35 cellular contexts compared by ENCODE assay signal in the genomic region with DNA sequence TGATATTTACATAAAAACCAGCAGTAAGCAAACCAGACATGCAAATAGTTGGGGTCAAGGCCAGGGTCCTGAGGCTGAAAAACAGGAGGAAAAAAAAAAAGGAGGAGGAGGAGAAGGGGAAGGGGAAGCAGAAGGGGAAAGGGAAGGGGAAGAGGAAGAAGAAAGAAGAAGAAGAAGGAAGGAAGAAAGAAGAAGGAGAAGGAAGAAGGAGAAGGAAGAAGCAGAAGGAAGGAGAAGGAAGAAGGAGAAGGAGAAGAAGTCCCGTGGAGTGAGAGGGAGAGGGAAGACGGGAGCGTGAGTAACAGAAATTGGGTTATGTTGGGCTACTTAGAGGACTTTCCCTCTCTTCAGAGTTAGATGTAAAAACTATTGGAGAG. TPM values are rescaled to one million over a fixed set of nuclear protein-coding genes. Genes with fewer than 3 reads are reported as not detected.
"Had no signal": no experiment of that assay in that cellular context is flagged by ENCODE, and none has a peak within 500 bp of the region (broad histone marks: within the 10 kb centered on the region; RNA-seq: fewer than 3 reads in every experiment).

No MANE protein-coding gene starts in this region.

- H3K36me3 ChIP-seq: adrenal gland, brain microvascular endothelial cell, breast epithelium, WERI-Rb-1 had no signal

- H3K9me3 ChIP-seq: adrenal gland, body of pancreas, breast epithelium had no signal

- H3K27ac ChIP-seq: adrenal gland, body of pancreas, brain microvascular endothelial cell, breast epithelium, WERI-Rb-1 had no signal

- ATAC-seq: activated CD8-positive, alpha-beta T cell treated with anti-CD3 and anti-CD28 coated beads for 36 hours; activated T-cell treated with anti-CD3 and anti-CD28 coated beads, Interleukin-2, amount 50 U/mL, for 4 hours; activated T-cell treated with anti-CD3 and anti-CD28 coated beads, Interleukin-2, amount 50 U/mL, for 72 hours; activated T-helper 17 cell treated with anti-CD3 and anti-CD28 coated beads, Interleukin-2, amount 50 U/mL, for 72 hours; body of pancreas; T-helper 17 cell had no signal

- H3K9me3 Mint-ChIP-seq: activated CD4-positive, alpha-beta memory T cell treated with anti-CD3 and anti-CD28 coated beads for 36 hours; activated CD4-positive, alpha-beta T cell treated with anti-CD3 and anti-CD28 coated beads, Interleukin-2, amount 10 ng/mL, durations not matched to agents 24 days and 14 days; activated naive CD4-positive, alpha-beta T cell treated with anti-CD3 and anti-CD28 coated beads for 36 hours; activated T-cell treated with anti-CD3 and anti-CD28 coated beads, Interleukin-2, amount 50 U/mL, for 4 hours; activated T-helper 1 cell treated with anti-CD3 and anti-CD28 coated beads, Interleukin-12 subunit alpha, Interleukin-12 subunit beta, Interleukin-2, Interleukin-4 antibody, amounts not matched to agents 30 ng/mL and 10 ng/mL and 1 ng/mL, durations not matched to agents 14 hours and 24 hours and 36 hours; activated T-helper 17 cell treated with anti-CD3 and anti-CD28 coated beads, Interleukin-2, amount 50 U/mL, for 72 hours had no signal

- H3K4me1 Mint-ChIP-seq: activated B cell treated with CpG ODN at 0.5 μM for 24 hours; activated CD4-positive, alpha-beta T cell treated with anti-CD3 and anti-CD28 coated beads, Interleukin-2, amount 10 ng/mL, durations not matched to agents 24 days and 14 days; activated naive CD8-positive, alpha-beta T cell treated with anti-CD3 and anti-CD28 coated beads for 36 hours; activated T-helper 17 cell treated with anti-CD3 and anti-CD28 coated beads, Interleukin-2, amount 50 U/mL, for 72 hours; T-helper 17 cell had no signal

- FAIRE-seq: astrocyte had no signal

- DNase-seq: activated B cell treated with CpG ODN at 0.5 μM for 24 hours; activated CD4-positive, alpha-beta T cell treated with anti-CD3 and anti-CD28 coated beads for 4 hours; activated CD4-positive, alpha-beta T cell treated with anti-CD3 and anti-CD28 coated beads, Interleukin-2, amount 50 U/mL, for 1 hour; activated CD4-positive, alpha-beta T cell treated with anti-CD3 and anti-CD28 coated beads, Interleukin-2, amount 50 U/mL, for 4 hours; activated CD4-positive, CD25-positive, alpha-beta regulatory T cell treated with anti-CD3 and anti-CD28 coated beads, Interleukin-2, amount 50 U/mL, for 72 hours; activated CD8-positive, alpha-beta memory T cell treated with anti-CD3 and anti-CD28 coated beads, Interleukin-2, amount 50 U/mL, for 4 hours; activated effector memory CD4-positive, alpha-beta T cell treated with anti-CD3 and anti-CD28 coated beads, Interleukin-2, amount 50 U/mL, for 16 hours; activated gamma-delta T cell treated with Interleukin-2 at 50 U/mL for 16 hours; activated naive CD4-positive, alpha-beta T cell; activated naive CD4-positive, alpha-beta T cell treated with anti-CD3 and anti-CD28 coated beads, Interleukin-2, amount 50 U/mL, for 16 hours; activated naive CD8-positive, alpha-beta T cell treated with anti-CD3 and anti-CD28 coated beads for 36 hours; activated T-cell treated with anti-CD3 and anti-CD28 coated beads for 4 hours; activated T-cell treated with anti-CD3 and anti-CD28 coated beads, Interleukin-2, amount 50 U/mL, for 1 hour; activated T-cell treated with anti-CD3 and anti-CD28 coated beads, Interleukin-2, amount 50 U/mL, for 4 hours; aorta; central memory CD4-positive, alpha-beta T cell; T-helper 17 cell; T1000 had no signal

- H3K27ac Mint-ChIP-seq: activated B cell treated with CpG ODN at 0.5 μM for 24 hours; activated CD4-positive, alpha-beta memory T cell treated with anti-CD3 and anti-CD28 coated beads for 36 hours; activated CD4-positive, alpha-beta T cell treated with anti-CD3 and anti-CD28 coated beads, Interleukin-2, amount 10 ng/mL, durations not matched to agents 24 days and 14 days; activated CD8-positive, alpha-beta T cell treated with anti-CD3 and anti-CD28 coated beads for 36 hours; activated naive CD4-positive, alpha-beta T cell treated with anti-CD3 and anti-CD28 coated beads for 36 hours; activated naive CD4-positive, alpha-beta T cell treated with anti-CD3 and anti-CD28 coated beads, Interleukin-2, amount 50 U/mL, for 72 hours; activated naive CD8-positive, alpha-beta T cell treated with anti-CD3 and anti-CD28 coated beads for 36 hours; activated T-cell treated with anti-CD3 and anti-CD28 coated beads, Interleukin-2, amount 50 U/mL, for 72 hours; activated T-helper 1 cell treated with anti-CD3 and anti-CD28 coated beads, Interleukin-12 subunit alpha, Interleukin-12 subunit beta, Interleukin-2, Interleukin-4 antibody, amounts not matched to agents 30 ng/mL and 10 ng/mL and 1 ng/mL, durations not matched to agents 14 hours and 24 hours and 36 hours; activated T-helper 17 cell treated with anti-CD3 and anti-CD28 coated beads, Interleukin-2, amount 50 U/mL, for 72 hours; T-helper 17 cell had no signal

- H3K27me3 ChIP-seq: body of pancreas, brain microvascular endothelial cell, breast epithelium had no signal

- H3K4me1 ChIP-seq: adrenal gland, body of pancreas, breast epithelium had no signal

- H3K4me3 ChIP-seq: adrenal gland, body of pancreas, breast epithelium had no signal

- H3K4me3 Mint-ChIP-seq: activated B cell treated with CpG ODN at 0.5 μM for 24 hours; activated CD4-positive, alpha-beta memory T cell treated with anti-CD3 and anti-CD28 coated beads for 36 hours; activated CD4-positive, alpha-beta T cell treated with anti-CD3 and anti-CD28 coated beads, Interleukin-2, amount 10 ng/mL, durations not matched to agents 24 days and 14 days; activated CD8-positive, alpha-beta T cell treated with anti-CD3 and anti-CD28 coated beads for 36 hours; activated naive CD4-positive, alpha-beta T cell treated with anti-CD3 and anti-CD28 coated beads for 36 hours; activated naive CD8-positive, alpha-beta T cell treated with anti-CD3 and anti-CD28 coated beads for 36 hours; activated T-cell treated with anti-CD3 and anti-CD28 coated beads, Interleukin-2, amount 50 U/mL, for 4 hours; activated T-cell treated with anti-CD3 and anti-CD28 coated beads, Interleukin-2, amount 50 U/mL, for 72 hours; activated T-helper 1 cell treated with anti-CD3 and anti-CD28 coated beads, Interleukin-12 subunit alpha, Interleukin-12 subunit beta, Interleukin-2, Interleukin-4 antibody, amounts not matched to agents 30 ng/mL and 10 ng/mL and 1 ng/mL, durations not matched to agents 14 hours and 24 hours and 36 hours; activated T-helper 17 cell treated with anti-CD3 and anti-CD28 coated beads, Interleukin-2, amount 50 U/mL, for 72 hours; T-helper 17 cell had no signal

- H3K36me3 Mint-ChIP-seq: activated CD4-positive, alpha-beta memory T cell treated with anti-CD3 and anti-CD28 coated beads for 36 hours; activated naive CD8-positive, alpha-beta T cell treated with anti-CD3 and anti-CD28 coated beads for 36 hours had no signal

RNA-seq across cellular contexts. Expression of a gene that starts 24.6 kb away (rescaled TPM):
- total RNA-seq: activated B cell treated with CpG ODN at 0.5 μM for 24 hours; activated CD4-positive, alpha-beta memory T cell treated with anti-CD3 and anti-CD28 coated beads for 36 hours; activated CD4-positive, alpha-beta T cell treated with anti-CD3 and anti-CD28 coated beads, Interleukin-2, amount 10 ng/mL, durations not matched to agents 24 days and 14 days; activated CD8-positive, alpha-beta memory T cell treated with anti-CD3 and anti-CD28 coated beads for 36 hours; activated CD8-positive, alpha-beta T cell treated with anti-CD3 and anti-CD28 coated beads for 36 hours; activated naive CD4-positive, alpha-beta T cell treated with anti-CD3 and anti-CD28 coated beads for 36 hours; activated naive CD4-positive, alpha-beta T cell treated with anti-CD3 and anti-CD28 coated beads, Interleukin-2, amount 50 U/mL, for 72 hours; activated naive CD8-positive, alpha-beta T cell treated with anti-CD3 and anti-CD28 coated beads for 36 hours; activated T-cell treated with anti-CD3 and anti-CD28 coated beads, Interleukin-2, amount 50 U/mL, for 4 hours; activated T-cell treated with anti-CD3 and anti-CD28 coated beads, Interleukin-2, amount 50 U/mL, for 72 hours; activated T-helper 1 cell treated with anti-CD3 and anti-CD28 coated beads, Interleukin-12 subunit alpha, Interleukin-12 subunit beta, Interleukin-2, Interleukin-4 antibody, amounts not matched to agents 30 ng/mL and 10 ng/mL and 1 ng/mL, durations not matched to agents 14 hours and 24 hours and 36 hours; activated T-helper 17 cell treated with anti-CD3 and anti-CD28 coated beads, Interleukin-2, amount 50 U/mL, for 72 hours; aorta; breast epithelium; T-helper 1 cell treated with Interleukin-12 subunit alpha and Interleukin-12 subunit beta and Interleukin-4 antibody, amounts not matched to agents 30 ng/mL and 1 ng/mL, for 36 hours; T-helper 17 cell; T-helper 2 cell treated with Interferon-gamma antibody and Interleukin-4, amounts not matched to agents 100 ng/mL and 5 ng/mL, for 36 hours had no signal

RNA-seq across cellular contexts. Expression of a gene that starts 31.9 kb away (rescaled TPM):
- total RNA-seq: activated B cell treated with CpG ODN at 0.5 μM for 24 hours; activated CD4-positive, alpha-beta memory T cell treated with anti-CD3 and anti-CD28 coated beads for 36 hours; activated CD4-positive, alpha-beta T cell treated with anti-CD3 and anti-CD28 coated beads, Interleukin-2, amount 10 ng/mL, durations not matched to agents 24 days and 14 days; activated CD8-positive, alpha-beta memory T cell treated with anti-CD3 and anti-CD28 coated beads for 36 hours; activated CD8-positive, alpha-beta T cell treated with anti-CD3 and anti-CD28 coated beads for 36 hours; activated naive CD4-positive, alpha-beta T cell treated with anti-CD3 and anti-CD28 coated beads for 36 hours; activated naive CD4-positive, alpha-beta T cell treated with anti-CD3 and anti-CD28 coated beads, Interleukin-2, amount 50 U/mL, for 72 hours; activated naive CD8-positive, alpha-beta T cell treated with anti-CD3 and anti-CD28 coated beads for 36 hours; activated T-cell treated with anti-CD3 and anti-CD28 coated beads, Interleukin-2, amount 50 U/mL, for 4 hours; activated T-cell treated with anti-CD3 and anti-CD28 coated beads, Interleukin-2, amount 50 U/mL, for 72 hours; activated T-helper 1 cell treated with anti-CD3 and anti-CD28 coated beads, Interleukin-12 subunit alpha, Interleukin-12 subunit beta, Interleukin-2, Interleukin-4 antibody, amounts not matched to agents 30 ng/mL and 10 ng/mL and 1 ng/mL, durations not matched to agents 14 hours and 24 hours and 36 hours; activated T-helper 17 cell treated with anti-CD3 and anti-CD28 coated beads, Interleukin-2, amount 50 U/mL, for 72 hours; aorta; astrocyte; body of pancreas; breast epithelium; T-helper 1 cell treated with Interleukin-12 subunit alpha and Interleukin-12 subunit beta and Interleukin-4 antibody, amounts not matched to agents 30 ng/mL and 1 ng/mL, for 36 hours; T-helper 2 cell treated with Interferon-gamma antibody and Interleukin-4, amounts not matched to agents 100 ng/mL and 5 ng/mL, for 36 hours had no signal
- polyA plus RNA-seq: aorta had no signal
